2 cellular contexts compared by ENCODE assay signal in genomic region chr6:107665386-107665785, GRCh38.
TF ChIP-seq lines count a peak whose summit lies in the region.

No MANE protein-coding gene starts in this region.

TF ChIP-seq in HEK293, 187 proteins besides CTCF, POLR2A, EP300 and RAD21 (continued from another document):
- no peak for TF ChIP-seq ZNF362 (tag by site-specific recombination; IDR thresholded peaks at IDR 0.05)
- TF ChIP-seq ZNF184 (tag by site-specific recombination; IDR thresholded peaks at IDR 0.05): no peak

TF ChIP-seq in SK-N-SH, 30 proteins besides CTCF, POLR2A, EP300 and RAD21 (continued from another document):
- TF ChIP-seq FOXJ3 (CRISPR knock-in tag; IDR thresholded peaks at IDR 0.05): no peak
